In genomic region chr6:25793970-25794369, GRCh38 we compare ENCODE assay signal across 21 cellular contexts. TPM values are rescaled to one million over a fixed set of nuclear protein-coding genes. Genes with fewer than 3 reads are reported as not detected.
DNase-seq lines count a peak whose midpoint lies in the region; ATAC-seq, FAIRE-seq and TF ChIP-seq lines count a peak whose summit lies in the region.
"Had no signal": no experiment of that assay in that cellular context is flagged by ENCODE, and none has a peak within 500 bp of the region (broad histone marks: within the 10 kb centered on the region; RNA-seq: fewer than 3 reads in every experiment).

No MANE protein-coding gene starts in this region.

- H3K4me1 ChIP-seq in H1 (replicated peaks in 1 of 4; ENCODE audit: control insufficient read depth in 3 of 4, insufficient read depth in 4 of 4, low read length in 3 of 4) = no peaks in the 10 kb centered on the region
- H3K4me1 ChIP-seq: BLaER1 had no signal

- H2BK15ac ChIP-seq in H1 (ENCODE audit: low read length) = no peak overlapping the region

- no peak overlapping the region for H3K9ac ChIP-seq in H1 (replicated peaks in 1 of 4; ENCODE audit: extremely low read depth in 1 of 4, low read depth in 3 of 4, low read length in 3 of 4)
- H3K9ac ChIP-seq: BLaER1 had no signal

- no peaks in the 10 kb centered on the region for H3K9me3 Mint-ChIP-seq in stimulated activated naive CD8-positive, alpha-beta T cell treated with anti-CD3 and anti-CD28 coated beads, Interleukin-15, amount 100 ng/mL, for 72 hours
- H3K9me3 Mint-ChIP-seq: CD8-positive, alpha-beta T cell; H9 had no signal

- H3K56ac ChIP-seq in H1 (replicated peaks; ENCODE audit: insufficient read length, low read depth, low read length) = no peak overlapping the region

- no peaks in the 10 kb centered on the region for H3K36me3 ChIP-seq in H1 (ENCODE audit: control insufficient read depth in 2 of 4, insufficient read depth in 4 of 4, low read length in 3 of 4)
- no peaks in the 10 kb centered on the region for H3K36me3 ChIP-seq in WERI-Rb-1
- H3K36me3 ChIP-seq: BLaER1 had no signal

- no peak for TF ChIP-seq POLR2A in NB4 (IDR thresholded peaks at IDR 0.05; ENCODE audit: extremely low read depth, insufficient read length)
- TF ChIP-seq POLR2A in H1 (IDR thresholded peaks at IDR 0.05; ENCODE audit: control extremely low read depth in 1 of 2, low read depth in 2 of 2, low read length in 2 of 2) = no peak

- no peaks in the 10 kb centered on the region for H4K20me1 ChIP-seq in H1 (replicated peaks in 1 of 2; ENCODE audit: control insufficient read depth in 1 of 2, insufficient read depth in 2 of 2, low read length in 2 of 2)
- H4K20me1 ChIP-seq: BLaER1 had no signal

- H3K23me2 ChIP-seq in H1 (ENCODE audit: low read depth, low read length) = no peaks in the 10 kb centered on the region

- H3K14ac ChIP-seq in H1 (ENCODE audit: insufficient read length) = no peak overlapping the region

- ATAC-seq in GM18519 (IDR thresholded peaks at IDR 0.05; ENCODE audit: low FRiP score, unreplicated experiment) = no peak
- no peak for ATAC-seq in stimulated activated naive CD8-positive, alpha-beta T cell treated with anti-CD3 and anti-CD28 coated beads, Interleukin-15, amount 100 ng/mL, for 72 hours
- ATAC-seq: CD8-positive, alpha-beta T cell had no signal

- in situ Hi-C loops in KBM-7 (cut with MboI; ENCODE audit: low pct_unique_long_range_greater_than_20kb, low sequenced_read_pairs) = no loop called here

- POLR2A ChIA-PET in H1 (lab: Charles Lee; ENCODE audit: partially characterized antibody) = no interaction called here

- no peak for TF ChIP-seq RAD21 in H1 (IDR thresholded peaks at IDR 0.05 in 1 of 2, conservative IDR thresholded peaks at IDR 0.05 in 1 of 2; ENCODE audit: low read depth in 2 of 2, low read length in 2 of 2)

- no peak overlapping the region for H2BK120ac ChIP-seq in H1 (replicated peaks; ENCODE audit: low read depth, low read length)

- H3K4ac ChIP-seq in H1 (replicated peaks; ENCODE audit: insufficient read length, low read depth, low read length) = no peak overlapping the region

- H3K27ac Mint-ChIP-seq in stimulated activated naive CD8-positive, alpha-beta T cell treated with anti-CD3 and anti-CD28 coated beads, Interleukin-15, amount 100 ng/mL, for 72 hours = no peak overlapping the region
- H3K27ac Mint-ChIP-seq: CD14-positive monocyte; CD8-positive, alpha-beta T cell; H9 had no signal

- H2AK5ac ChIP-seq in H1 (ENCODE audit: low read depth, low read length) = no peak overlapping the region

- no peaks in the 10 kb centered on the region for H3K79me1 ChIP-seq in H1 (ENCODE audit: low read depth, low read length)

- no peak overlapping the region for H3K27ac ChIP-seq in H1 (ENCODE audit: low read depth, low read length)
- H3K27ac ChIP-seq in WERI-Rb-1 = no peak overlapping the region
- H3K27ac ChIP-seq: BLaER1, HL-60 had no signal

- no peak overlapping the region for H3K4me3 Mint-ChIP-seq in stimulated activated naive CD8-positive, alpha-beta T cell treated with anti-CD3 and anti-CD28 coated beads, Interleukin-15, amount 100 ng/mL, for 72 hours
- H3K4me3 Mint-ChIP-seq: CD14-positive monocyte; CD8-positive, alpha-beta T cell; H9 had no signal

- peaks cover 14% of the 10 kb centered on the region for H3K27me3 Mint-ChIP-seq in stimulated activated naive CD8-positive, alpha-beta T cell treated with anti-CD3 and anti-CD28 coated beads, Interleukin-15, amount 100 ng/mL, for 72 hours

- H3K18ac ChIP-seq in H1 (ENCODE audit: extremely low read depth, low read length) = no peak overlapping the region

- no peak overlapping the region for H4K91ac ChIP-seq in H1 (replicated peaks; ENCODE audit: insufficient read length, low read length)

- WGBS in H1 (ENCODE audit: extremely low coverage in 1 of 2, insufficient coverage in 1 of 2, insufficient read length in 1 of 2, insufficient replicate concordance in 2 of 2, low coverage in 1 of 2, low lambda C conversion rate in 2 of 2, missing lambda C conversion rate in 1 of 2), 2 experiments = 80% methylated on average over 1 of the region's 1 CpG; no CpG with 5 or more reads in 1 of the 2 experiments

- DNase-seq in KBM-7 (peak; percentile 9), NB4 (ENCODE audit: low read depth) (peak; percentile 4), H1 (ENCODE audit: low read depth in 1 of 2, low spot score in 2 of 2) (no peak), DMS79 (lab: John Stamatoyannopoulos, UW) (no peak), WERI-Rb-1 (no peak)
- no peak for DNase-seq in stimulated activated naive CD8-positive, alpha-beta T cell treated with anti-CD3 and anti-CD28 coated beads, Interleukin-15, amount 100 ng/mL, for 72 hours
- DNase-seq: Calu3; CD8-positive, alpha-beta T cell; DND-41; EL; GOT3; H9; Karpas-422 had no signal

- H3K4me1 Mint-ChIP-seq in stimulated activated naive CD8-positive, alpha-beta T cell treated with anti-CD3 and anti-CD28 coated beads, Interleukin-15, amount 100 ng/mL, for 72 hours = no peaks in the 10 kb centered on the region
- H3K4me1 Mint-ChIP-seq: CD14-positive monocyte, H9 had no signal

- no peak overlapping the region for H3K23ac ChIP-seq in H1 (ENCODE audit: insufficient read length)

- H2BK5ac ChIP-seq in H1 (ENCODE audit: low read depth, low read length) = no peak overlapping the region

- TF ChIP-seq CTCF in NB4 (IDR thresholded peaks at IDR 0.05; ENCODE audit: low read depth, low read length) (no peak), H1 (IDR thresholded peaks at IDR 0.05; ENCODE audit: control extremely low read depth in 1 of 3, insufficient read depth in 1 of 3, low read depth in 1 of 3, low read length in 3 of 3) (no peak), WERI-Rb-1 (IDR thresholded peaks at IDR 0.05; ENCODE audit: low read depth, low read length) (no peak)

- H2BK12ac ChIP-seq in H1 (ENCODE audit: low read depth, low read length) = no peak overlapping the region

- H2BK20ac ChIP-seq in H1 (ENCODE audit: low read length) = no peak overlapping the region

- H3K27me3 ChIP-seq in H1 (replicated peaks in 1 of 4; ENCODE audit: control insufficient read depth in 3 of 4, extremely low read depth in 1 of 4, insufficient read depth in 3 of 4, low read length in 3 of 4) (peaks cover 0 to 1% (median 0%) of the 10 kb centered on the region in 4 experiments; a peak in 1 of 7 replicates), WERI-Rb-1 (ENCODE audit: insufficient read depth, low read depth, severe bottlenecking) (no peaks in the 10 kb centered on the region)
- H3K27me3 ChIP-seq: BLaER1 had no signal

- H3K4me2 ChIP-seq in H1 (ENCODE audit: insufficient read depth in 1 of 2, low read depth in 2 of 2, low read length in 2 of 2) = no peak overlapping the region
- H3K4me2 ChIP-seq: BLaER1 had no signal

- no peak for FAIRE-seq in H1 (lab: Jason Lieb, UNC)
- FAIRE-seq: A204.1, GM12891 had no signal

- no peak overlapping the region for H4K5ac ChIP-seq in H1 (ENCODE audit: insufficient read length, low read depth, low read length)

- no peaks in the 10 kb centered on the region for H3K79me2 ChIP-seq in H1 (ENCODE audit: control insufficient read depth in 1 of 2, insufficient read depth in 2 of 2, low read length in 2 of 2)

- H3K4me3 ChIP-seq in NB4 (ENCODE audit: low read depth, low read length) (no peak overlapping the region), H1 (ENCODE audit: extremely low read depth in 1 of 4, insufficient read depth in 2 of 4, low read depth in 3 of 4, low read length in 4 of 4) (no peak overlapping the region), WERI-Rb-1 (ENCODE audit: low read depth, low read length) (no peak overlapping the region)
- H3K4me3 ChIP-seq: BLaER1 had no signal

- CTCF ChIA-PET in H1 (lab: Charles Lee; ENCODE audit: partially characterized antibody) = interaction anchor here (1.5 kb wide), 1 partner anchor 88 kb away, joined by 4 read pairs; no protein-coding TSS in a partner anchor

- H3K9me3 ChIP-seq in H1 (ENCODE audit: insufficient read depth in 2 of 2, low read depth in 1 of 2, low read length in 1 of 2) (no peaks in the 10 kb centered on the region), WERI-Rb-1 (ENCODE audit: severe bottlenecking) (no peaks in the 10 kb centered on the region)
- H3K9me3 ChIP-seq: BLaER1 had no signal

- 0 out of 2 replicates have a peak overlapping the region, but pooled peaks have one; percentile 45 for H2AFZ ChIP-seq in H1 (ENCODE audit: low read length)

- H4K8ac ChIP-seq in H1 (ENCODE audit: extremely low read depth, insufficient read depth, low read length) = no peak overlapping the region

- TF ChIP-seq EP300 in H1 (IDR thresholded peaks at IDR 0.05; ENCODE audit: borderline replicate concordance in 1 of 2, low read depth in 2 of 2, low read length in 2 of 2) = no peak

TF ChIP-seq in H1, 55 proteins besides CTCF, POLR2A, EP300 and RAD21:
- TF ChIP-seq HDAC2 (IDR thresholded peaks at IDR 0.05; ENCODE audit: borderline replicate concordance in 1 of 2, low read depth in 2 of 2, low read length in 2 of 2) (no peak), CBX5 (IDR thresholded peaks at IDR 0.05; ENCODE audit: low read depth, low read length) (no peak)

RNA-seq across cellular contexts. Expression of gene SLC17A1, which starts 37.9 kb away (rescaled TPM):
- not detected in 2 replicates for total RNA-seq in H1 (2021; fragmentation: NEBNext Ultra II Directional; extraction: Animal tissue kit (Norgen Biotek cat#: 25700))
- polyA plus RNA-seq in H1 (2011; rRNA removed) = not detected in 2 replicates
- not detected for polyA plus RNA-seq in H1 (2011; cell fraction: cytosol; rRNA removed)
- polyA plus RNA-seq in H1 (2011; cell fraction: nucleus; rRNA removed) = not detected
- polyA plus RNA-seq in H1 (2012, experiment 1 of 2) = not detected in 4 replicates
- polyA plus RNA-seq in H1 (2012, experiment 2 of 2) = not detected
- not detected for polyA plus RNA-seq in H1 (2013, experiment 1 of 2)
- not detected for polyA plus RNA-seq in H1 (2013, experiment 2 of 2)
- polyA minus RNA-seq in H1 (2011; rRNA and poly(A)+ RNA removed) = not detected in 2 replicates
- not detected for polyA minus RNA-seq in H1 (2011; cell fraction: cytosol; rRNA and poly(A)+ RNA removed)
- not detected for polyA minus RNA-seq in H1 (2011; cell fraction: nucleus; rRNA and poly(A)+ RNA removed)
- total RNA-seq: Calu3; CD8-positive, alpha-beta T cell; G401; H9; HT1080 had no signal
- polyA plus RNA-seq: CD14-positive monocyte had no signal

RNA-seq across cellular contexts. Expression of gene SLC17A4, which starts 39.4 kb away (rescaled TPM):
- not detected in 2 replicates for total RNA-seq in H1 (2021; fragmentation: NEBNext Ultra II Directional; extraction: Animal tissue kit (Norgen Biotek cat#: 25700))
- not detected in 2 replicates for polyA plus RNA-seq in H1 (2011; rRNA removed)
- polyA plus RNA-seq in H1 (2011; cell fraction: cytosol; rRNA removed) = not detected
- polyA plus RNA-seq in H1 (2011; cell fraction: nucleus; rRNA removed) = not detected
- not detected in 4 replicates for polyA plus RNA-seq in H1 (2012, experiment 1 of 2)
- not detected for polyA plus RNA-seq in H1 (2012, experiment 2 of 2)
- not detected for polyA plus RNA-seq in H1 (2013, experiment 1 of 2)
- polyA plus RNA-seq in H1 (2013, experiment 2 of 2) = not detected
- polyA minus RNA-seq in H1 (2011; rRNA and poly(A)+ RNA removed) = not detected in 2 replicates
- not detected for polyA minus RNA-seq in H1 (2011; cell fraction: cytosol; rRNA and poly(A)+ RNA removed)
- polyA minus RNA-seq in H1 (2011; cell fraction: nucleus; rRNA and poly(A)+ RNA removed) = not detected
- total RNA-seq: CD8-positive, alpha-beta T cell; G401; H9; HT1080 had no signal
- polyA plus RNA-seq: CD14-positive monocyte had no signal

Comparison
In these comparisons a context has a peak if more than half of its experiments do, and no peak if none do; other contexts are left out.
1. DNase-seq: peak in KBM-7 (single experiment) and NB4 (single experiment); none in H1 (0 of 2), DMS79 (single experiment), stimulated activated naive CD8-positive, alpha-beta T cell treated with anti-CD3 and anti-CD28 coated beads, Interleukin-15, amount 100 ng/mL, for 72 hours (0 of 2) and WERI-Rb-1 (single experiment).